ENCODE assay signal across 33 cellular contexts in genomic region chr22:48275412-48275811, GRCh38.
"Had no signal": no experiment of that assay in that cellular context is flagged by ENCODE, and none has a peak within 500 bp of the region (broad histone marks: within the 10 kb centered on the region; RNA-seq: fewer than 3 reads in every experiment).

No MANE protein-coding gene starts in this region.

- H3K9me3 ChIP-seq: ascending aorta had no signal

- H3K4me1 ChIP-seq: ascending aorta had no signal

- H3K36me3 ChIP-seq: ascending aorta, cardiac muscle cell had no signal

- ATAC-seq: activated CD8-positive, alpha-beta T cell treated with anti-CD3 and anti-CD28 coated beads for 36 hours; activated naive CD8-positive, alpha-beta T cell treated with anti-CD3 and anti-CD28 coated beads, Interleukin-2, amount 50 U/mL, for 24 hours had no signal

- DNase-seq: activated B cell treated with CpG ODN at 0.5 μM for 24 hours; activated CD4-positive, alpha-beta memory T cell treated with anti-CD3 and anti-CD28 coated beads for 36 hours; activated CD4-positive, alpha-beta T cell treated with anti-CD3 and anti-CD28 coated beads for 4 hours; activated CD4-positive, alpha-beta T cell treated with anti-CD3 and anti-CD28 coated beads, Interleukin-2, amount 10 ng/mL, durations not matched to agents 24 days and 14 days; activated CD4-positive, alpha-beta T cell treated with anti-CD3 and anti-CD28 coated beads, Interleukin-2, amount 50 U/mL, for 1 hour; activated CD4-positive, alpha-beta T cell treated with anti-CD3 and anti-CD28 coated beads, Interleukin-2, amount 50 U/mL, for 4 hours; activated CD4-positive, CD25-positive, alpha-beta regulatory T cell treated with anti-CD3 and anti-CD28 coated beads, Interleukin-2, amount 50 U/mL, for 72 hours; activated CD8-positive, alpha-beta memory T cell treated with anti-CD3 and anti-CD28 coated beads, Interleukin-2, amount 50 U/mL, for 4 hours; activated CD8-positive, alpha-beta T cell treated with anti-CD3 and anti-CD28 coated beads for 36 hours; activated gamma-delta T cell; activated naive CD4-positive, alpha-beta T cell treated with anti-CD3 and anti-CD28 coated beads, Interleukin-2, amount 10 ng/mL, durations not matched to agents 7 days and 5 days; activated naive CD4-positive, alpha-beta T cell treated with Interleukin-2 at 50 U/mL for 16 hours; activated naive CD8-positive, alpha-beta T cell treated with anti-CD3 and anti-CD28 coated beads, Interleukin-2, amount 10 ng/mL, durations not matched to agents 7 days and 5 days; activated naive CD8-positive, alpha-beta T cell treated with anti-CD3 and anti-CD28 coated beads, Interleukin-2, amount 50 U/mL, for 24 hours; activated T-cell treated with anti-CD3 and anti-CD28 coated beads, Interleukin-2, amount 50 U/mL, for 24 hours; activated T-cell treated with anti-CD3 and anti-CD28 coated beads, Interleukin-2, amount 50 U/mL, for 48 hours; amygdala; anterior cingulate cortex; caudate nucleus; cerebellar nuclear complex; SW 1271; T-helper 1 cell; T-helper 2 cell; T-helper 9 cell had no signal

- H3K36me3 Mint-ChIP-seq: activated CD4-positive, alpha-beta memory T cell treated with anti-CD3 and anti-CD28 coated beads for 36 hours; activated naive CD4-positive, alpha-beta T cell treated with anti-CD3 and anti-CD28 coated beads, Interleukin-2, amount 10 ng/mL, durations not matched to agents 7 days and 5 days; activated naive CD4-positive, alpha-beta T cell treated with anti-CD3 and anti-CD28 coated beads, Interleukin-2, amount 50 U/mL, for 24 hours; activated naive CD8-positive, alpha-beta T cell; activated naive CD8-positive, alpha-beta T cell treated with anti-CD3 and anti-CD28 coated beads, Interleukin-2, amount 10 ng/mL, durations not matched to agents 7 days and 5 days; brain had no signal

- H3K27me3 ChIP-seq: ascending aorta, cardiac muscle cell had no signal

- H3K27ac ChIP-seq: ascending aorta, cardiac muscle cell had no signal

- H3K4me3 Mint-ChIP-seq: activated B cell treated with CpG ODN at 0.5 μM for 24 hours; activated CD4-positive, alpha-beta memory T cell treated with anti-CD3 and anti-CD28 coated beads for 36 hours; activated CD4-positive, alpha-beta T cell treated with anti-CD3 and anti-CD28 coated beads, Interleukin-2, amount 10 ng/mL, durations not matched to agents 24 days and 14 days; activated CD8-positive, alpha-beta T cell treated with anti-CD3 and anti-CD28 coated beads for 36 hours; activated naive CD4-positive, alpha-beta T cell treated with anti-CD3 and anti-CD28 coated beads, Interleukin-2, amount 10 ng/mL, durations not matched to agents 7 days and 5 days; activated naive CD4-positive, alpha-beta T cell treated with anti-CD3 and anti-CD28 coated beads, Interleukin-2, amount 50 U/mL, for 24 hours; activated naive CD8-positive, alpha-beta T cell; activated naive CD8-positive, alpha-beta T cell treated with anti-CD3 and anti-CD28 coated beads, Interleukin-2, amount 10 ng/mL, durations not matched to agents 7 days and 5 days; activated naive CD8-positive, alpha-beta T cell treated with anti-CD3 and anti-CD28 coated beads, Interleukin-2, amount 50 U/mL, for 24 hours; activated T-cell treated with anti-CD3 and anti-CD28 coated beads, Interleukin-2, amount 50 U/mL, for 24 hours; brain; central memory CD8-positive, alpha-beta T cell; T-helper 1 cell treated with Interleukin-12 subunit alpha and Interleukin-12 subunit beta and Interleukin-4 antibody, amounts not matched to agents 30 μg/mL and 1 μg/mL, for 36 hours; T-helper 2 cell treated with Interferon-gamma antibody and Interleukin-4, amounts not matched to agents 5 μg/mL and 100 μg/mL, for 36 hours had no signal

- H3K27me3 Mint-ChIP-seq: activated CD4-positive, alpha-beta T cell treated with anti-CD3 and anti-CD28 coated beads, Interleukin-2, amount 10 ng/mL, durations not matched to agents 24 days and 14 days; brain had no signal

- H3K9me3 Mint-ChIP-seq: activated B cell treated with CpG ODN at 0.5 μM for 24 hours; activated CD4-positive, alpha-beta memory T cell treated with anti-CD3 and anti-CD28 coated beads for 36 hours; activated CD4-positive, alpha-beta T cell treated with anti-CD3 and anti-CD28 coated beads, Interleukin-2, amount 10 ng/mL, durations not matched to agents 24 days and 14 days; activated CD8-positive, alpha-beta T cell treated with anti-CD3 and anti-CD28 coated beads for 36 hours; activated naive CD4-positive, alpha-beta T cell treated with anti-CD3 and anti-CD28 coated beads, Interleukin-2, amount 10 ng/mL, durations not matched to agents 7 days and 5 days; activated naive CD4-positive, alpha-beta T cell treated with anti-CD3 and anti-CD28 coated beads, Interleukin-2, amount 50 U/mL, for 24 hours; activated naive CD8-positive, alpha-beta T cell treated with anti-CD3 and anti-CD28 coated beads, Interleukin-2, amount 10 ng/mL, durations not matched to agents 7 days and 5 days; activated naive CD8-positive, alpha-beta T cell treated with anti-CD3 and anti-CD28 coated beads, Interleukin-2, amount 50 U/mL, for 24 hours; activated T-cell treated with anti-CD3 and anti-CD28 coated beads, Interleukin-2, amount 50 U/mL, for 24 hours; activated T-helper 2 cell treated with anti-CD3 and anti-CD28 coated beads, Interferon-gamma antibody, Interleukin-2, Interleukin-4, amounts not matched to agents 10 μg/mL and 5 μg/mL and 100 μg/mL, durations not matched to agents 14 hours and 24 hours and 36 hours; central memory CD8-positive, alpha-beta T cell; T-helper 1 cell treated with Interleukin-12 subunit alpha and Interleukin-12 subunit beta and Interleukin-4 antibody, amounts not matched to agents 30 μg/mL and 1 μg/mL, for 36 hours; T-helper 2 cell treated with Interferon-gamma antibody and Interleukin-4, amounts not matched to agents 5 μg/mL and 100 μg/mL, for 36 hours had no signal

- H3K4me3 ChIP-seq: ascending aorta, cardiac muscle cell had no signal

- H3K4me1 Mint-ChIP-seq: activated B cell treated with CpG ODN at 0.5 μM for 24 hours; activated CD4-positive, alpha-beta T cell treated with anti-CD3 and anti-CD28 coated beads, Interleukin-2, amount 10 ng/mL, durations not matched to agents 24 days and 14 days; activated naive CD4-positive, alpha-beta T cell treated with anti-CD3 and anti-CD28 coated beads, Interleukin-2, amount 10 ng/mL, durations not matched to agents 7 days and 5 days; activated naive CD4-positive, alpha-beta T cell treated with anti-CD3 and anti-CD28 coated beads, Interleukin-2, amount 50 U/mL, for 24 hours; activated naive CD8-positive, alpha-beta T cell treated with anti-CD3 and anti-CD28 coated beads, Interleukin-2, amount 10 ng/mL, durations not matched to agents 7 days and 5 days; activated naive CD8-positive, alpha-beta T cell treated with anti-CD3 and anti-CD28 coated beads, Interleukin-2, amount 50 U/mL, for 24 hours; central memory CD8-positive, alpha-beta T cell had no signal

- H3K27ac Mint-ChIP-seq: activated B cell treated with CpG ODN at 0.5 μM for 24 hours; activated CD4-positive, alpha-beta memory T cell treated with anti-CD3 and anti-CD28 coated beads for 36 hours; activated CD4-positive, alpha-beta T cell treated with anti-CD3 and anti-CD28 coated beads, Interleukin-2, amount 10 ng/mL, durations not matched to agents 24 days and 14 days; activated CD8-positive, alpha-beta T cell treated with anti-CD3 and anti-CD28 coated beads for 36 hours; activated naive CD4-positive, alpha-beta T cell treated with anti-CD3 and anti-CD28 coated beads, Interleukin-2, amount 10 ng/mL, durations not matched to agents 7 days and 5 days; activated naive CD4-positive, alpha-beta T cell treated with anti-CD3 and anti-CD28 coated beads, Interleukin-2, amount 50 U/mL, for 24 hours; activated naive CD8-positive, alpha-beta T cell; activated naive CD8-positive, alpha-beta T cell treated with anti-CD3 and anti-CD28 coated beads, Interleukin-2, amount 10 ng/mL, durations not matched to agents 7 days and 5 days; activated naive CD8-positive, alpha-beta T cell treated with anti-CD3 and anti-CD28 coated beads, Interleukin-2, amount 50 U/mL, for 24 hours; activated T-cell treated with anti-CD3 and anti-CD28 coated beads, Interleukin-2, amount 50 U/mL, for 24 hours; activated T-helper 2 cell treated with anti-CD3 and anti-CD28 coated beads, Interferon-gamma antibody, Interleukin-2, Interleukin-4, amounts not matched to agents 10 μg/mL and 5 μg/mL and 100 μg/mL, durations not matched to agents 14 hours and 24 hours and 36 hours; T-helper 1 cell treated with Interleukin-12 subunit alpha and Interleukin-12 subunit beta and Interleukin-4 antibody, amounts not matched to agents 30 μg/mL and 1 μg/mL, for 36 hours; T-helper 2 cell treated with Interferon-gamma antibody and Interleukin-4, amounts not matched to agents 5 μg/mL and 100 μg/mL, for 36 hours had no signal
